Comparison of ENCODE assay signal across 9 cellular contexts in the genomic region with DNA sequence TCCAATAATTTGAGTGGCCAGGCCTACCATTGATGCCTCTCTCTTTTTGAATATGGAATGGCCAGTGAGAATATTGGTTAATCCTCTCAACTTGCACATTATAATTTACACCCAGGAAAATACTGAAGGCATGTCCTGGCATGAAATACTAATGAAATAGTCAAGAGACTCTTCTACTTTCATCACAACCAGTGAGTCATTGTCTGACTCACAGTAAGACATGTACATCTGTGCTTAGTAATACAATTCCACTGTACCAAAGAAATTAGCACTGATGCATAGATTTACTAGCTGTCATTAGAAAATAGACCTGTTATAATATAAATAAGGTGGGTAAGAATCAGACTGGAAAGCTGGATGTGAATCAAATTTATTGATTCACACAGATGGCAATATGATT. TPM values are rescaled to one million over a fixed set of nuclear protein-coding genes. Genes with fewer than 3 reads are reported as not detected.
DNase-seq lines count a peak whose midpoint lies in the region; ATAC-seq, FAIRE-seq and TF ChIP-seq lines count a peak whose summit lies in the region.
"Had no signal": no experiment of that assay in that cellular context is flagged by ENCODE, and none has a peak within 500 bp of the region (broad histone marks: within the 10 kb centered on the region; RNA-seq: fewer than 3 reads in every experiment).

No MANE protein-coding gene starts in this region.

- H3K9ac ChIP-seq in IMR-90 (ENCODE audit: low read depth, low read length) (no peak overlapping the region), endothelial cell of umbilical vein (replicated peaks; ENCODE audit: extremely low read depth, insufficient read depth, low read length) (no peak overlapping the region)

- peak overlapping the region; percentile 87; the same call in 1 of the 2 replicates for H3K4ac ChIP-seq in IMR-90 (ENCODE audit: low read depth, low read length)

- TF ChIP-seq POLR2A in IMR-90 (IDR thresholded peaks at IDR 0.05; ENCODE audit: low read depth, low read length) (no peak), endothelial cell of umbilical vein (IDR thresholded peaks at IDR 0.05; ENCODE audit: low read depth, low read length) (no peak), esophagus muscularis mucosa (IDR thresholded peaks at IDR 0.05; ENCODE audit: low read depth) (no peak)

- H4K91ac ChIP-seq in IMR-90 (ENCODE audit: insufficient read depth, low read depth, low read length): peak overlapping the region; percentile 63; the same call in 1 of the 2 replicates

- H3K4me3 ChIP-seq in IMR-90 (ENCODE audit: insufficient read depth, low read depth, low read length) (no peak overlapping the region), endothelial cell of umbilical vein (replicated peaks in 1 of 3; ENCODE audit: insufficient read depth in 1 of 3, low read depth in 1 of 3, low read length in 3 of 3) (no peak overlapping the region), esophagus muscularis mucosa (no peak overlapping the region), upper lobe of right lung (no peak overlapping the region)

- H3K9me1 ChIP-seq in IMR-90 (ENCODE audit: insufficient read depth, low read length) (no peaks in the 10 kb centered on the region), endothelial cell of umbilical vein (replicated peaks; ENCODE audit: control insufficient read depth, extremely low read depth, insufficient read depth, low read length) (no peaks in the 10 kb centered on the region)

- peak; percentile 64 for DNase-seq in AG08396 (ENCODE audit: low spot score)
- DNase-seq in IMR-90: peak; percentile 95
- peak; percentile 58 for DNase-seq in endothelial cell of umbilical vein (ENCODE audit: low read depth, low spot score)
- DNase-seq in esophagus muscularis mucosa (ENCODE audit: extremely low spot score): no peak
- DNase-seq in upper lobe of right lung: no peak
- no peak for DNase-seq in GM13976 (ENCODE audit: low spot score)
- DNase-seq in NCI-H2196 treated with DMSO at 0.1 percent for 48 hours (lab: John Stamatoyannopoulos, UW; ENCODE audit: unreplicated experiment): no peak

- H3K79me2 ChIP-seq in endothelial cell of umbilical vein (ENCODE audit: control insufficient read depth, insufficient read depth, low read length): no peaks in the 10 kb centered on the region

- dilution Hi-C loops in IMR-90 (cut with HindIII; ENCODE audit: low sequenced_read_pairs, unreplicated experiment) (no loop called here), endothelial cell of umbilical vein (cut with MboI; ENCODE audit: extremely low pct_ligation_motif_present, low sequenced_read_pairs) (no loop called here)

- CTCF ChIA-PET in IMR-90 (lab: Yijun Ruan, JAX) (interaction anchor here (0.9 kb wide), 1 partner anchor 11 kb away, joined by 3 read pairs; no protein-coding TSS in a partner anchor), endothelial cell of umbilical vein (lab: Charles Lee) (interaction anchor here (0.8 kb wide), 1 partner anchor 12 kb away, joined by 3 read pairs; no protein-coding TSS in a partner anchor)

- FAIRE-seq in endothelial cell of umbilical vein (lab: Jason Lieb, UNC): no peak
- FAIRE-seq: G401.6 had no signal

- H2BK120ac ChIP-seq in IMR-90 (ENCODE audit: low read depth, low read length): peak overlapping the region; percentile 95

- H4K20me1 ChIP-seq in IMR-90 (ENCODE audit: insufficient read depth, low read length) (no peaks in the 10 kb centered on the region), endothelial cell of umbilical vein (replicated peaks; ENCODE audit: control insufficient read depth, extremely low read depth, insufficient read depth, low read length) (no peaks in the 10 kb centered on the region)

- peak overlapping the region; percentile 77; the same call in 1 of the 2 replicates for H3K23ac ChIP-seq in IMR-90 (ENCODE audit: low read depth, low read length)

- H3K27me3 ChIP-seq in IMR-90 (ENCODE audit: control insufficient read depth, insufficient read depth, low read length) (peaks cover 3% of the 10 kb centered on the region), endothelial cell of umbilical vein (ENCODE audit: control insufficient read depth in 2 of 2, insufficient read depth in 2 of 2, low read length in 2 of 2) (no peaks in the 10 kb centered on the region), esophagus muscularis mucosa (no peaks in the 10 kb centered on the region), upper lobe of right lung (no peaks in the 10 kb centered on the region)

- no peaks in the 10 kb centered on the region for H3K36me3 ChIP-seq in IMR-90 (ENCODE audit: control insufficient read depth, insufficient read depth, low read length)
- H3K36me3 ChIP-seq in endothelial cell of umbilical vein (ENCODE audit: control insufficient read depth in 2 of 2, extremely low read depth in 1 of 2, insufficient read depth in 2 of 2, low read length in 2 of 2): no peaks in the 10 kb centered on the region
- H3K36me3 ChIP-seq in esophagus muscularis mucosa: no peaks in the 10 kb centered on the region
- no peaks in the 10 kb centered on the region for H3K36me3 ChIP-seq in upper lobe of right lung

- peak overlapping the region; percentile 94 for H2BK20ac ChIP-seq in IMR-90 (ENCODE audit: low read depth, low read length)

- intact Hi-C loops in IMR-90 (cut with micrococcal nuclease) (loop anchor here (10.0 kb wide), 1 partner anchor 307 kb away; the partner anchor contains the start of gene GLIPR1), endothelial cell of umbilical vein (cut with micrococcal nuclease) (no loop called here), esophagus muscularis mucosa (cut with DNase I) (no loop called here), upper lobe of right lung (cut with DNase I) (no loop called here)

- POLR2A ChIA-PET in IMR-90 (lab: Charles Lee; ENCODE audit: unreplicated experiment) (no interaction called here), endothelial cell of umbilical vein (lab: Charles Lee) (no interaction called here)

- H2BK15ac ChIP-seq in IMR-90 (ENCODE audit: low read depth, low read length): no peak overlapping the region

- H4K5ac ChIP-seq in IMR-90 (ENCODE audit: low read depth, low read length): peak overlapping the region; percentile 70; the same call in 1 of the 2 replicates

- H3K4me2 ChIP-seq in IMR-90 (ENCODE audit: low read depth, low read length) (no peak overlapping the region; the same call in 1 of the 2 replicates), endothelial cell of umbilical vein (ENCODE audit: insufficient read depth, low read length) (no peak overlapping the region)

- BruUV-seq in IMR-90 (replicated peaks; lab: Mats Ljungman, UMichigan) (no TSS peak), endothelial cell of umbilical vein (replicated peaks; lab: Mats Ljungman, UMichigan) (no TSS peak)

- no peaks in the 10 kb centered on the region for H3K9me3 ChIP-seq in IMR-90 (ENCODE audit: control insufficient read depth, insufficient read depth, low read length)
- H3K9me3 ChIP-seq in endothelial cell of umbilical vein (replicated peaks; ENCODE audit: control insufficient read depth, insufficient read depth, low read length): no peaks in the 10 kb centered on the region
- no peaks in the 10 kb centered on the region for H3K9me3 ChIP-seq in esophagus muscularis mucosa
- H3K9me3 ChIP-seq in upper lobe of right lung: no peaks in the 10 kb centered on the region

- no peak for TF ChIP-seq CTCF in IMR-90 (conservative IDR thresholded peaks at IDR 0.05; ENCODE audit: low read depth, low read length)
- TF ChIP-seq CTCF in endothelial cell of umbilical vein (IDR thresholded peaks at IDR 0.05; ENCODE audit: extremely low read depth in 1 of 2, insufficient read depth in 1 of 2, low read depth in 1 of 2, low read length in 2 of 2): no peak
- no peak for TF ChIP-seq CTCF in esophagus muscularis mucosa (IDR thresholded peaks at IDR 0.05)
- TF ChIP-seq CTCF in upper lobe of right lung (IDR thresholded peaks at IDR 0.05): no peak
- TF ChIP-seq CTCF in GM13976 (IDR thresholded peaks at IDR 0.05; ENCODE audit: borderline replicate concordance, control extremely low read depth, extremely low read depth, insufficient read depth, missing control alignments): no peak

- H2AK9ac ChIP-seq in IMR-90 (replicated peaks; ENCODE audit: low read depth, low read length, poor library complexity): no peak overlapping the region

- in situ Hi-C loops in IMR-90 (cut with MboI; ENCODE audit: low sequenced_read_pairs) (no loop called here), GM13976 (cut with MboI; ENCODE audit: low sequenced_read_pairs, unreplicated experiment) (no loop called here)

- peak overlapping the region; percentile 99 for H2BK5ac ChIP-seq in IMR-90 (ENCODE audit: low read depth, low read length, poor library complexity, severe bottlenecking)

- H3K18ac ChIP-seq in IMR-90 (ENCODE audit: low read depth, low read length): peak overlapping the region; percentile 83; the same call in 1 of the 2 replicates

- peak overlapping the region in 1 of 2 experiments; percentile 85; a peak in 1 of 4 replicates for H4K8ac ChIP-seq in IMR-90 (ENCODE audit: low read depth in 2 of 2, low read length in 2 of 2)

- ATAC-seq in GM21390 (IDR thresholded peaks at IDR 0.05; ENCODE audit: unreplicated experiment) (peak; percentile 79), IMR-90 (ENCODE audit: low read depth) (peak; percentile 94), upper lobe of right lung (no peak)

- no peak for TF ChIP-seq EP300 in esophagus muscularis mucosa (IDR thresholded peaks at IDR 0.05)

- H3K56ac ChIP-seq in IMR-90 (ENCODE audit: extremely low read depth, insufficient read depth, low read length): no peak overlapping the region; the same call in 1 of the 2 replicates

- TF ChIP-seq RAD21 in IMR-90 (IDR thresholded peaks at IDR 0.05; ENCODE audit: low read length): no peak

- 0 out of 2 replicates have a peak overlapping the region, but pooled peaks have one; percentile 81 for H3K14ac ChIP-seq in IMR-90 (replicated peaks; ENCODE audit: low read depth, low read length)

- no peak overlapping the region for H2AK5ac ChIP-seq in IMR-90 (ENCODE audit: low read depth, low read length)

- H3K27ac ChIP-seq in IMR-90 (ENCODE audit: insufficient read depth, low read length): peak overlapping the region; percentile 37; the same call in 1 of the 2 replicates
- peak overlapping the region; percentile 41 for H3K27ac ChIP-seq in endothelial cell of umbilical vein (ENCODE audit: insufficient read depth, low read depth, low read length)
- no peak overlapping the region for H3K27ac ChIP-seq in esophagus muscularis mucosa (replicated peaks in 1 of 4)
- H3K27ac ChIP-seq in upper lobe of right lung: no peak overlapping the region

- no peaks in the 10 kb centered on the region for H3K4me1 ChIP-seq in IMR-90 (ENCODE audit: control insufficient read depth, insufficient read depth, low read length)
- peaks cover 3% of the 10 kb centered on the region for H3K4me1 ChIP-seq in endothelial cell of umbilical vein (ENCODE audit: control insufficient read depth, extremely low read depth, insufficient read depth, low read length)
- no peaks in the 10 kb centered on the region for H3K4me1 ChIP-seq in esophagus muscularis mucosa
- no peaks in the 10 kb centered on the region for H3K4me1 ChIP-seq in upper lobe of right lung

- H3K79me1 ChIP-seq in IMR-90 (ENCODE audit: low read depth in 1 of 2, low read length in 2 of 2): no peaks in the 10 kb centered on the region

- H2AFZ ChIP-seq in IMR-90 (replicated peaks; ENCODE audit: low read length, poor library complexity): no peak overlapping the region
- H2AFZ ChIP-seq in endothelial cell of umbilical vein (ENCODE audit: low read depth, low read length): peak overlapping the region; percentile 24

RNA-seq across cellular contexts. Expression of gene KCNC2, which starts 31.6 kb away (rescaled TPM):
- total RNA-seq in IMR-90 (2012; rRNA removed) (not detected in 2 replicates), endothelial cell of umbilical vein (not detected in 2 replicates), esophagus muscularis mucosa (under 1 TPM in 2 of 4 donors, not detected in 2; 0.17 to 0.19 TPM), upper lobe of right lung (not detected)
- polyA plus RNA-seq in IMR-90 (2012; rRNA removed) (not detected in 2 replicates), endothelial cell of umbilical vein (not detected in 2 replicates)
- polyA plus RNA-seq in IMR-90 (2012; cell fraction: cytosol; rRNA removed): not detected in 2 replicates
- not detected in 2 replicates for polyA plus RNA-seq in IMR-90 (2012; cell fraction: nucleus; rRNA removed; ENCODE audit: low replicate concordance)
- polyA plus RNA-seq in endothelial cell of umbilical vein (2011; cell fraction: cytosol; rRNA removed): not detected in 2 replicates
- not detected in 2 replicates for polyA plus RNA-seq in endothelial cell of umbilical vein (2011; cell fraction: nucleus; rRNA removed)
- not detected in 2 replicates for polyA plus RNA-seq in endothelial cell of umbilical vein (2012)
- not detected in 2 replicates for polyA minus RNA-seq in endothelial cell of umbilical vein
- polyA minus RNA-seq in endothelial cell of umbilical vein (2011; cell fraction: cytosol; rRNA and poly(A)+ RNA removed): not detected
- not detected in 2 replicates for polyA minus RNA-seq in endothelial cell of umbilical vein (2011; cell fraction: nucleus; rRNA and poly(A)+ RNA removed)

Comparison
In these comparisons a context has a peak if more than half of its experiments do, and no peak if none do; other contexts are left out.
1. DNase-seq: peak in AG08396 (single experiment), IMR-90 (single experiment) and endothelial cell of umbilical vein (single experiment); none in esophagus muscularis mucosa (single experiment), upper lobe of right lung (single experiment), GM13976 (single experiment) and NCI-H2196 treated with DMSO at 0.1 percent for 48 hours (single experiment).
2. H3K27ac ChIP-seq: peak in IMR-90 (single experiment) and endothelial cell of umbilical vein (single experiment); none in esophagus muscularis mucosa (0 of 4) and upper lobe of right lung (single experiment).